Comparison of ENCODE assay signal across 8 cellular contexts in the genomic region with DNA sequence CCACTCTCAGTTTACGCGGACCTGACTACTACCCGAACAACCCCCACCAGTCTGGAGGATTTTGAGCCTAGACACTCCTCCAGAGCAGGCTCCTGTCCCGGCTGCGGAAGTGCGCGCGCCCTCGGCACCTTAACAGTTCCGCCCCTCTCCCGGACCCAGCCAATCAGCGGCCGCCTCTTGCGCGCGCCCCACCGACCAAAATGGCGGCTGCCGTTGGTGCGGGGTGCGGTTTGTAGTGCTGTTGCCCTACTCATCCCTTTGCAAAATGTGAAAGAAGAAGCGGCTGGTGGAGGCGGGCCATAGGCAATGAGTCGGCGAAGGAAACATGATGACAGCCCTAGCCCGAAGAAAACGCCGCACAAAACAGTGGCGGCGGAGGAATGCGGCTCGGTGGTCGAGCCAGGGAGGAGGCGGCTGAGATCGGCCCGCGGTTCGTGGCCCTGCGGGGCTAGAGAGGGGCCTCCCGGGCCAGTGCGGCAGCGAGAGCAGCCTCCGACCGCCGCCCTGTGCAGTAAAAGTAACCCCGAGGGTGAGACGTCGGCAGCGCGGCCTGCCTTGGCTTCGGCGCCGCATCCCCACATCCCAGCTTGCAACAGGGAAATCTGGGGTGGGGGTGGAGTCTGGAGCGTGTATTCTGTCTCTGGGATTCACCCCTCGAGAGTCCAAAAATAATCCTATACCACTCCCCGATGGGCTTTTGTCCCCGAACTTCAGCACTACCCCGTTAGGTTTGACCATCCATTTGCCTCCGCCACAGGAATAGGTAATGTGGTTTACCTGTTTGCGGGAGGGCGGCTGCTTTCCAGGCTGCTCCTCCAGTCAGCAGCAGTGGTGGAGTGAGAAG. TPM values are rescaled to one million over a fixed set of nuclear protein-coding genes. Genes with fewer than 3 reads are reported as not detected.
DNase-seq lines count a peak whose midpoint lies in the region; ATAC-seq and TF ChIP-seq lines count a peak whose summit lies in the region.

A gene (plus strand): TSS at position 191 of the 844 bp plus-strand sequence. CDS start 116 bp downstream, at position 307.

- H3K4me3 Mint-ChIP-seq in T-cell (peak within 1 kb of the TSS; percentile 88 to 97 (median 96)), type B pancreatic cell (peak within 1 kb of the TSS; percentile 96)

- no peaks in the 10 kb centered on the region for H3K27me3 Mint-ChIP-seq in T-cell
- no peaks in the 10 kb centered on the region for H3K27me3 Mint-ChIP-seq in type B pancreatic cell

- peak within 1 kb of the TSS; percentile 77 to 95 (median 92) for H3K27ac ChIP-seq in heart left ventricle

- POLR2A ChIA-PET in T-cell (lab: Charles Lee): no interaction called here

- intact Hi-C loops in heart left ventricle (cut with DNase I): loop anchor here in 1 of 10 donors (5.0 kb wide), 1 partner anchor 250 kb away; no protein-coding TSS in a partner anchor

- peaks cover 0 to 28% (median 13%) of the 10 kb centered on the region in 12 donors for H3K4me1 ChIP-seq in heart left ventricle

- H3K36me3 Mint-ChIP-seq in T-cell (peaks cover 6% of the 10 kb centered on the region), type B pancreatic cell (peaks cover 9% of the 10 kb centered on the region)

- H3K4me3 ChIP-seq in GM12865 (ENCODE audit: low read depth, low read length) (peak within 1 kb of the TSS; percentile 77), heart left ventricle (peak within 1 kb of the TSS; percentile 66 to 99 (median 94))

- TF ChIP-seq POLR2A in heart left ventricle (IDR thresholded peaks at IDR 0.05): peak in 1 of 2 donors; percentile 63

- ATAC-seq in HG02763 (IDR thresholded peaks at IDR 0.05; ENCODE audit: unreplicated experiment): peak; percentile 100
- ATAC-seq in T-cell (replicated peaks in 1 of 4): peak; percentile 98 to 99 (median 99)
- peak; percentile 100 for ATAC-seq in heart left ventricle

- peaks cover 0 to 17% (median 0%) of the 10 kb centered on the region in 9 donors for H3K36me3 ChIP-seq in heart left ventricle

- H3K27ac Mint-ChIP-seq in T-cell (peak within 1 kb of the TSS; percentile 97), type B pancreatic cell (peak within 1 kb of the TSS; percentile 97)

- WGBS in heart left ventricle, 4 donors: 0 to 1% (median 0%) methylated on average over 44 to 61 of the region's 61 CpGs

- no peaks in the 10 kb centered on the region for H3K9me3 ChIP-seq in heart left ventricle

- H3K9me3 Mint-ChIP-seq in T-cell: no peaks in the 10 kb centered on the region
- no peaks in the 10 kb centered on the region for H3K9me3 Mint-ChIP-seq in type B pancreatic cell

- H3K4me1 Mint-ChIP-seq in T-cell (peaks cover 20 to 25% (median 24%) of the 10 kb centered on the region in 3 donors), type B pancreatic cell (ENCODE audit: unreplicated experiment) (peaks cover 20% of the 10 kb centered on the region)

- H3K27me3 ChIP-seq in heart left ventricle: no peaks in the 10 kb centered on the region

- peak; percentile 95 for DNase-seq in GM12865 (ENCODE audit: low read depth)
- peak; percentile 47 for DNase-seq in NCI-H1436 treated with DMSO at 0.1 percent for 48 hours (lab: John Stamatoyannopoulos, UW)
- peak; percentile 84 to 95 (median 92) for DNase-seq in T-cell
- DNase-seq in amniotic epithelial cell (ENCODE audit: low read depth): peak; percentile 88
- peak; percentile 94 to 97 (median 95) for DNase-seq in heart left ventricle
- peak; percentile 88 for DNase-seq in pons (ENCODE audit: low spot score)
- peak; percentile 91 for DNase-seq in type B pancreatic cell (ENCODE audit: extremely low spot score, unreplicated experiment)

- CTCF ChIA-PET in T-cell (lab: Charles Lee): no interaction called here

- no peak for TF ChIP-seq CTCF in GM12865 (IDR thresholded peaks at IDR 0.05; ENCODE audit: insufficient read depth, low read depth, low read length, missing control alignments)
- no peak for TF ChIP-seq CTCF in heart left ventricle (IDR thresholded peaks at IDR 0.05)
- no peak for TF ChIP-seq CTCF in type B pancreatic cell (conservative IDR thresholded peaks at IDR 0.05)

RNA-seq across cellular contexts. Expression of the gene that starts here (rescaled TPM):
- total RNA-seq in T-cell (10 to 100 TPM in 4 of 5 donors, 1 to 10 TPM in 1; 9.7 to 12.5 (median 11.9) TPM), heart left ventricle (1 to 10 TPM; 4.4 to 7.8 (median 5.3) TPM), type B pancreatic cell (ENCODE audit: low replicate concordance) (12.7 and 16.4 TPM in 2 replicates)
- 1 to 10 TPM; 4.1 to 5.8 TPM for polyA plus RNA-seq in heart left ventricle

Comparison
In these comparisons a context has a peak if more than half of its experiments do, and no peak if none do; other contexts are left out.
1. Peak in every context shown above with its lines: DNase-seq, ATAC-seq, H3K4me3 ChIP-seq and H3K27ac ChIP-seq.